19 cellular contexts compared by ENCODE assay signal in the genomic region with DNA sequence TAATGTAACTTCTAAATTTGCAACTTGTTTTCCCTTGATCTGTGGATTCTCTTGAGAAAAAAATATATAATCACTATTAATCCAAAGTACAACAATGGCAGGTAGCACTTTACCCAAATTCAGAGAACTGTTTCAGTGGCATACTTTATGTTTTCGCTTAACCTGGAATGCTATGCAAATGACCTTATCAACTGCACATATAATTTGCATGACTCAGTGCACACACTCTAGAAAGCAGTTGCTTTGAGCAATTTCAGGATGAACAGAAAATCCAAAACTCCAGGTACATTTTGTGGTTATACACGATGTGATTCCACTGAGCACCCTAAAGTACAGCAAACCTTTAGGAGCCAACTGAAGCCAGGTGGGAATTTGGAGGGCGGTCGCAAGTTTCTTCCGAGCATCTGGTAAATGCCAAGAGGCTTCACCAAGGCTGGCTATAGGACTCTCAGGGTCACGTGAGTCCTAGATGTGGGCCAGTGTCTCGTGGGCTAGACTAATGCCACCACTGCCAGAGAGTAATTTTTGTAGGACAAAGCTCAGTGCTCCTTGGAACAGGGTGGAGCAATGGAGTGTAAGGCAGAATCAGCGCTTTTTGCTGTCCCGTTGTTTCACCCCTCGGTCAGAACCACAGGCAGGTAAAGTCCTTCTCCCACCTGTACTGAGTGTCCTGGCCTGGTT. TPM values are rescaled to one million over a fixed set of nuclear protein-coding genes. Genes with fewer than 3 reads are reported as not detected.
DNase-seq lines count a peak whose midpoint lies in the region; ATAC-seq and TF ChIP-seq lines count a peak whose summit lies in the region.
"Had no signal": no experiment of that assay in that cellular context is flagged by ENCODE, and none has a peak within 500 bp of the region (broad histone marks: within the 10 kb centered on the region; RNA-seq: fewer than 3 reads in every experiment).

No MANE protein-coding gene starts in this region.

- H3K4me1 ChIP-seq in GM23248 (ENCODE audit: insufficient read depth), result no peaks in the 10 kb centered on the region
- H3K4me1 ChIP-seq in RWPE2 (ENCODE audit: insufficient read depth, poor library complexity, severe bottlenecking), result no peaks in the 10 kb centered on the region
- no peaks in the 10 kb centered on the region for H3K4me1 ChIP-seq in colonic mucosa
- H3K4me1 ChIP-seq: HAP-1, SJCRH30 had no signal

- H3K36me3 ChIP-seq in GM23248 (ENCODE audit: low read depth), result no peaks in the 10 kb centered on the region
- no peaks in the 10 kb centered on the region for H3K36me3 ChIP-seq in RWPE2 (ENCODE audit: low read depth)
- H3K36me3 ChIP-seq in colonic mucosa, result no peaks in the 10 kb centered on the region
- H3K36me3 ChIP-seq: HAP-1, MG63, SJCRH30 had no signal

- H3K79me2 ChIP-seq in GM23248 (ENCODE audit: insufficient read depth), result no peaks in the 10 kb centered on the region

- no peaks in the 10 kb centered on the region for H3K27me3 ChIP-seq in GM23248 (replicated peaks; ENCODE audit: insufficient read depth)
- no peaks in the 10 kb centered on the region for H3K27me3 ChIP-seq in RWPE2 (ENCODE audit: insufficient read depth, poor library complexity, severe bottlenecking)
- no peaks in the 10 kb centered on the region for H3K27me3 ChIP-seq in colonic mucosa
- H3K27me3 ChIP-seq: MG63, SJCRH30 had no signal

- no peaks in the 10 kb centered on the region for H3K36me3 Mint-ChIP-seq in nephron (ENCODE audit: low read depth)
- H3K36me3 Mint-ChIP-seq: CD14-positive monocyte, IgD-negative memory B cell had no signal

- H3K4me3 ChIP-seq in GM23248, result no peak overlapping the region
- H3K4me3 ChIP-seq in RWPE2 (ENCODE audit: severe bottlenecking), result no peak overlapping the region
- no peak overlapping the region for H3K4me3 ChIP-seq in epithelial cell of proximal tubule (ENCODE audit: low read depth, low read length)
- H3K4me3 ChIP-seq in colonic mucosa, result no peak overlapping the region
- H3K4me3 ChIP-seq: HAP-1, MG63, PC-9, SJCRH30 had no signal

- H3K27me3 Mint-ChIP-seq in nephron (ENCODE audit: low read depth), result peaks cover 2% of the 10 kb centered on the region

- H2AFZ ChIP-seq in GM23248, result no peak overlapping the region
- H2AFZ ChIP-seq: PC-9 had no signal

- H3K9ac ChIP-seq in GM23248, result no peak overlapping the region
- no peak overlapping the region for H3K9ac ChIP-seq in colonic mucosa (ENCODE audit: low read depth in 2 of 2, low read length in 2 of 2)

- in situ Hi-C loops in GM23248 (cut with MboI), result no loop called here

- H3K4me3 Mint-ChIP-seq in nephron, result no peak overlapping the region
- H3K4me3 Mint-ChIP-seq: CD14-positive monocyte, IgD-negative memory B cell had no signal

- H3F3A ChIP-seq in GM23248 (ENCODE audit: insufficient read depth), result no peaks in the 10 kb centered on the region

- peaks cover 6% of the 10 kb centered on the region for H3K4me1 Mint-ChIP-seq in nephron
- H3K4me1 Mint-ChIP-seq: CD14-positive monocyte, IgD-negative memory B cell had no signal

- H3K9me3 Mint-ChIP-seq in nephron, result no peaks in the 10 kb centered on the region
- H3K9me3 Mint-ChIP-seq: IgD-negative memory B cell had no signal

- H3K27ac ChIP-seq in GM23248, result no peak overlapping the region
- H3K27ac ChIP-seq in RWPE2 (ENCODE audit: poor library complexity, severe bottlenecking), result no peak overlapping the region
- H3K27ac ChIP-seq in colonic mucosa, result no peak overlapping the region
- H3K27ac ChIP-seq: PC-9, SJCRH30 had no signal

- H3K9me3 ChIP-seq in GM23248 (ENCODE audit: low read depth) (no peaks in the 10 kb centered on the region), RWPE2 (ENCODE audit: severe bottlenecking) (no peaks in the 10 kb centered on the region), colonic mucosa (no peaks in the 10 kb centered on the region)
- H3K9me3 ChIP-seq: HAP-1, MG63 had no signal

- 92 to 93% methylated on average over 10 of the region's 10 CpGs for WGBS in GM23248 (ENCODE audit: low coverage in 1 of 2, low lambda C conversion rate in 2 of 2, missing lambda C conversion rate in 2 of 2), 2 experiments

- intact Hi-C loops in colonic mucosa (cut with DNase I), result no loop called here

- no peaks in the 10 kb centered on the region for H4K20me1 ChIP-seq in GM23248 (ENCODE audit: insufficient read depth)

- no peak overlapping the region for H3K4me2 ChIP-seq in GM23248 (ENCODE audit: unreplicated experiment)
- H3K4me2 ChIP-seq: PC-9 had no signal

- TF ChIP-seq CTCF in RWPE2 (IDR thresholded peaks at IDR 0.05; ENCODE audit: poor library complexity, severe bottlenecking), result no peak
- no peak for TF ChIP-seq CTCF in epithelial cell of proximal tubule (conservative IDR thresholded peaks at IDR 0.05; ENCODE audit: low read depth, low read length)
- TF ChIP-seq CTCF in nephron (IDR thresholded peaks at IDR 0.05; ENCODE audit: unreplicated experiment in 3 of 3), result no peak
- TF ChIP-seq CTCF in colonic mucosa (IDR thresholded peaks at IDR 0.05), result no peak

- H3K9me2 ChIP-seq in GM23248 (ENCODE audit: insufficient read depth), result no peaks in the 10 kb centered on the region

- DNase-seq in GM23248, result peak; percentile 15
- DNase-seq in RWPE2 (ENCODE audit: low spot score), result no peak
- peak; percentile 23 for DNase-seq in epithelial cell of proximal tubule (ENCODE audit: low read depth)
- DNase-seq in SHP77 treated with DMSO at 0.1 percent for 48 hours (lab: John Stamatoyannopoulos, UW), result no peak
- DNase-seq in NCI-H2107 treated with DMSO at 0.1 percent for 48 hours (lab: John Stamatoyannopoulos, UW; ENCODE audit: unreplicated experiment), result no peak
- DNase-seq in colonic mucosa, result no peak
- DNase-seq: Kasumi-1, MG63, NCI-H1417 treated with DMSO at 0.1 percent for 48 hours, NCI-H187, NCI-H446 treated with DMSO at 0.1 percent for 48 hours, PC-9, RPMI8226, SJCRH30 had no signal

- H3K27ac Mint-ChIP-seq in nephron, result peak overlapping the region; percentile 97 to 99 (median 98)
- H3K27ac Mint-ChIP-seq: CD14-positive monocyte, IgD-negative memory B cell had no signal

- ATAC-seq in RWPE2 (ENCODE audit: low read depth) (0 out of 3 replicates have a peak, but pooled peaks have one; percentile 41), HG03460 (IDR thresholded peaks at IDR 0.05; ENCODE audit: unreplicated experiment) (no peak)

RNA-seq across cellular contexts. Expression of a gene that starts 37.3 kb away (rescaled TPM):
- 0.38 and 1.6 TPM in 2 replicates for total RNA-seq in GM23248 (2014; rRNA removed; shearing (Covaris generic))
- polyA plus RNA-seq in GM23248 (2016; fragmentation: Nextera tagmentation; extraction: Ambion mirVana), result 1.5 and 2.8 TPM in 2 replicates
- total RNA-seq in epithelial cell of proximal tubule, result 0.80 and 1.9 TPM in 2 replicates
- total RNA-seq in colonic mucosa, result 1 to 10 TPM in 1 of 2 donors, under 1 TPM in 1; 0.30 to 1.4 TPM
- total RNA-seq: SJCRH30 had no signal
- polyA plus RNA-seq: CD14-positive monocyte had no signal

RNA-seq across cellular contexts. Expression of a gene that starts 37.4 kb away (rescaled TPM):
- 4.4 and 15.9 TPM in 2 replicates for total RNA-seq in GM23248 (2014; rRNA removed; shearing (Covaris generic))
- 6.2 and 7.0 TPM in 2 replicates for polyA plus RNA-seq in GM23248 (2016; fragmentation: Nextera tagmentation; extraction: Ambion mirVana)
- total RNA-seq in epithelial cell of proximal tubule (2.9 and 3.8 TPM in 2 replicates), colonic mucosa (under 1 TPM; 0.40 to 0.90 TPM)
- total RNA-seq: PC-9, SJCRH30 had no signal
- polyA plus RNA-seq: CD14-positive monocyte, IgD-negative memory B cell had no signal

RNA-seq across cellular contexts. Expression of a gene that starts 47.1 kb away (rescaled TPM):
- total RNA-seq in GM23248 (2014; rRNA removed; shearing (Covaris generic)), result 35.3 and 43.7 TPM in 2 replicates
- polyA plus RNA-seq in GM23248 (2016; fragmentation: Nextera tagmentation; extraction: Ambion mirVana), result 30.1 and 30.5 TPM in 2 replicates
- total RNA-seq in epithelial cell of proximal tubule (16.5 and 16.7 TPM in 2 replicates), colonic mucosa (10 to 100 TPM; 10.1 to 11.4 TPM)

Comparison
In these comparisons a context has a peak if more than half of its experiments do, and no peak if none do; other contexts are left out.
1. DNase-seq: peak in GM23248 (single experiment) and epithelial cell of proximal tubule (single experiment); none in RWPE2 (single experiment), SHP77 treated with DMSO at 0.1 percent for 48 hours (single experiment), NCI-H2107 treated with DMSO at 0.1 percent for 48 hours (single experiment) and colonic mucosa (single experiment).